Comparison of ENCODE assay signal across 23 cellular contexts in genomic region chr4:53693909-53694308, GRCh38.
"Had no signal": no experiment of that assay in that cellular context is flagged by ENCODE, and none has a peak within 500 bp of the region (broad histone marks: within the 10 kb centered on the region; RNA-seq: fewer than 3 reads in every experiment).

No MANE protein-coding gene starts in this region.

- H3K27ac ChIP-seq: cardiac muscle cell, epithelial cell of prostate, heart right ventricle, psoas muscle, sigmoid colon, WERI-Rb-1 had no signal

- H3K36me3 ChIP-seq: cardiac muscle cell, heart right ventricle, sigmoid colon, WERI-Rb-1 had no signal

- H3K4me2 ChIP-seq: smooth muscle cell had no signal

- DNase-seq: activated CD4-positive, alpha-beta T cell treated with anti-CD3 and anti-CD28 coated beads, Interleukin-2, amount 10 ng/mL, durations not matched to agents 7 days and 5 days; activated CD4-positive, CD25-positive, alpha-beta regulatory T cell treated with anti-CD3 and anti-CD28 coated beads, Interleukin-2, amount 50 U/mL, for 72 hours; activated CD8-positive, alpha-beta memory T cell treated with anti-CD3 and anti-CD28 coated beads, Interleukin-2, amount 10 ng/mL, durations not matched to agents 7 days and 5 days; activated CD8-positive, alpha-beta T cell treated with anti-CD3 and anti-CD28 coated beads for 36 hours; activated effector memory CD4-positive, alpha-beta T cell treated with anti-CD3 and anti-CD28 coated beads, Interleukin-2, amount 50 U/mL, for 16 hours; activated naive CD4-positive, alpha-beta T cell treated with anti-CD3 and anti-CD28 coated beads, Interleukin-2, amount 10 ng/mL, durations not matched to agents 7 days and 5 days; activated T-cell treated with anti-CD3 and anti-CD28 coated beads for 4 hours; cortex of kidney; heart right ventricle; left colon; naive thymus-derived CD4-positive, alpha-beta T cell; psoas muscle; sigmoid colon; stimulated activated CD4-positive, alpha-beta T cell treated with anti-CD3 and anti-CD28 coated beads, Interleukin-15, amount 100 ng/mL, for 24 hours; stimulated activated CD4-positive, alpha-beta T cell treated with anti-CD3 and anti-CD28 coated beads, Interleukin-2, amount 100 ng/mL, for 48 hours; stimulated activated CD8-positive, alpha-beta memory T cell treated with anti-CD3 and anti-CD28 coated beads, Interleukin-4, amount 100 ng/mL, for 48 hours; stimulated activated naive B cell treated with anti-CD40 and anti-IgM and Interleukin-4, amounts not matched to agents 10 μg/mL and 1 μg/mL and 100 μg/mL, for 72 hours; T-helper 2 cell; WERI-Rb-1 had no signal

- H3K4me1 ChIP-seq: psoas muscle, sigmoid colon had no signal

- H3K27me3 ChIP-seq: cardiac muscle cell, sigmoid colon had no signal

- H3K9me3 ChIP-seq: psoas muscle, sigmoid colon had no signal

- ATAC-seq: activated CD8-positive, alpha-beta memory T cell treated with anti-CD3 and anti-CD28 coated beads, Interleukin-2, amount 10 ng/mL, durations not matched to agents 7 days and 5 days; activated CD8-positive, alpha-beta T cell treated with anti-CD3 and anti-CD28 coated beads for 36 hours; heart right ventricle; left colon; naive thymus-derived CD4-positive, alpha-beta T cell; psoas muscle; stimulated activated naive B cell treated with anti-CD40 and anti-IgM and Interleukin-4, amounts not matched to agents 10 μg/mL and 1 μg/mL and 100 μg/mL, for 72 hours had no signal

- H3K4me3 ChIP-seq: cardiac muscle cell, heart right ventricle, lung, psoas muscle, sigmoid colon, smooth muscle cell had no signal
